ENCODE assay signal across 8 cellular contexts in genomic region chr17:30667552-30668371, GRCh38.
DNase-seq lines count a peak whose midpoint lies in the region; TF ChIP-seq lines count a peak whose summit lies in the region.
"Not testable (repeated sequence)": the region's sequence is repeated elsewhere in the genome, so short reads cannot be mapped to it uniquely, and the experiment has no call there.

No MANE protein-coding gene starts in this region.

- H3K9me3 ChIP-seq in CD8-positive, alpha-beta memory T cell (ENCODE audit: low read length); NT2/D1 (ENCODE audit: insufficient read depth, low read length); effector memory CD4-positive, alpha-beta T cell (ENCODE audit: control insufficient read depth, low read length); iPS-15b (ENCODE audit: control insufficient read depth, insufficient read depth, low read length); neuron (ENCODE audit: low read length): not testable (repeated sequence)

- not testable (repeated sequence) for TF ChIP-seq CTCF in KMS-11 (conservative IDR thresholded peaks at IDR 0.05; ENCODE audit: low read depth, low read length)

- H3K4me3 Mint-ChIP-seq in CD8-positive, alpha-beta memory T cell, result peak overlapping the region in 5 of 7 donors; percentile 47 to 84 (median 52)

- not testable (repeated sequence) for H3K36me3 ChIP-seq in CD8-positive, alpha-beta memory T cell (ENCODE audit: insufficient read depth, low read length); KMS-11 (ENCODE audit: insufficient read depth); NT2/D1 (ENCODE audit: insufficient read depth, insufficient read length, low read length); effector memory CD4-positive, alpha-beta T cell (ENCODE audit: control insufficient read depth, insufficient read depth, low read length); iPS-15b (ENCODE audit: control insufficient read depth, insufficient read depth, low read length); neuron (ENCODE audit: insufficient read depth, low read length)

- not testable (repeated sequence) for H3K4me3 ChIP-seq in CD8-positive, alpha-beta memory T cell (ENCODE audit: low read length); KMS-11 (IDR thresholded peaks at IDR 0.05; ENCODE audit: insufficient read depth, low read depth, low read length); NT2/D1 (ENCODE audit: insufficient read length, low read depth)
- H3K4me3 ChIP-seq in effector memory CD4-positive, alpha-beta T cell (ENCODE audit: insufficient read depth, low read depth, low read length, poor library complexity, severe bottlenecking), result peak overlapping the region; percentile 52
- H3K4me3 ChIP-seq in iPS-15b (ENCODE audit: low read depth, low read length) (peak overlapping the region; percentile 48), neuron (ENCODE audit: low read length) (peak overlapping the region; percentile 43)

- not testable (repeated sequence) for H3K36me3 Mint-ChIP-seq in CD8-positive, alpha-beta memory T cell

- CTCF ChIA-PET in CD8-positive, alpha-beta memory T cell (lab: Charles Lee), result not testable (repeated sequence)

- not testable (repeated sequence) for H3K27ac ChIP-seq in CD8-positive, alpha-beta memory T cell (ENCODE audit: low read depth, low read length); KMS-11; effector memory CD4-positive, alpha-beta T cell (ENCODE audit: insufficient read depth, low read length, poor library complexity, severe bottlenecking); substantia nigra (ENCODE audit: low read depth, low read length, poor library complexity, severe bottlenecking)

- not testable (repeated sequence) for H3K4me1 ChIP-seq in CD8-positive, alpha-beta memory T cell (ENCODE audit: insufficient read depth, low read length); KMS-11 (ENCODE audit: low read depth, poor library complexity, severe bottlenecking); NT2/D1 (ENCODE audit: insufficient read depth, insufficient read length); effector memory CD4-positive, alpha-beta T cell (ENCODE audit: control insufficient read depth, insufficient read depth, low read length, poor library complexity, severe bottlenecking); iPS-15b (ENCODE audit: control insufficient read depth, insufficient read depth, low read length)
- H3K4me1 ChIP-seq in neuron (ENCODE audit: insufficient read depth, low read length), result peaks cover 14% of the 10 kb centered on the region

- H4K20me1 ChIP-seq in KMS-11 (ENCODE audit: insufficient read depth), result not testable (repeated sequence)

- H3K4me2 ChIP-seq in KMS-11, result not testable (repeated sequence)

- peak overlapping the region; percentile 44; the same call in 1 of the 2 replicates for H2AFZ ChIP-seq in KMS-11 (ENCODE audit: low read depth)
- not testable (repeated sequence) for H2AFZ ChIP-seq in neuron (ENCODE audit: low read depth, low read length)

- not testable (repeated sequence) for H3K4me1 Mint-ChIP-seq in CD8-positive, alpha-beta memory T cell

- H3K79me2 ChIP-seq in KMS-11 (ENCODE audit: insufficient read depth, low read depth), result not testable (repeated sequence)

- POLR2A ChIA-PET in CD8-positive, alpha-beta memory T cell (lab: Charles Lee), result not testable (repeated sequence)

- not testable (repeated sequence) for H3K27ac Mint-ChIP-seq in CD8-positive, alpha-beta memory T cell

- H3K27me3 ChIP-seq in CD8-positive, alpha-beta memory T cell (ENCODE audit: insufficient read depth, low read length, poor library complexity, severe bottlenecking); KMS-11 (ENCODE audit: insufficient read depth, low read depth); NT2/D1 (ENCODE audit: insufficient read depth, insufficient read length); effector memory CD4-positive, alpha-beta T cell (replicated peaks; ENCODE audit: control insufficient read depth, insufficient read depth, low read length, poor library complexity, severe bottlenecking); iPS-15b (ENCODE audit: control insufficient read depth, insufficient read depth, low read length); neuron (ENCODE audit: insufficient read depth, low read length): not testable (repeated sequence)

- H3K9me3 Mint-ChIP-seq in CD8-positive, alpha-beta memory T cell, result not testable (repeated sequence)

- H3K9ac ChIP-seq in KMS-11; NT2/D1 (ENCODE audit: insufficient read length, low read depth); iPS-15b (ENCODE audit: low read depth, low read length): not testable (repeated sequence)

- peak in 1 of 5 donors; percentile 11 for DNase-seq in CD8-positive, alpha-beta memory T cell
- DNase-seq in NT2/D1 (ENCODE audit: low read depth, low spot score) (peak; percentile 55), substantia nigra (lab: John Stamatoyannopoulos, UW) (peak in 33 of 49 donors; percentile 1 to 76 (median 25))
- DNase-seq in activated effector memory CD4-positive, alpha-beta T cell treated with Interleukin-2 at 50 U/mL for 16 hours, result peak; percentile 4
- not testable (repeated sequence) for DNase-seq in effector memory CD4-positive, alpha-beta T cell

- H3K27me3 Mint-ChIP-seq in CD8-positive, alpha-beta memory T cell, result not testable (repeated sequence)
